8 cellular contexts compared by ENCODE assay signal in genomic region chr19:18304194-18304495, GRCh38. TPM values are rescaled to one million over a fixed set of nuclear protein-coding genes. Genes with fewer than 3 reads are reported as not detected.
A peak's percentile ranks its signal among the peaks of the same experiment; 100 is the strongest.
DNase-seq lines count a peak whose midpoint lies in the region; ATAC-seq, FAIRE-seq and TF ChIP-seq lines count a peak whose summit lies in the region.

No MANE protein-coding gene starts in this region.

- dilution Hi-C loops in endothelial cell of umbilical vein (cut with MboI; ENCODE audit: extremely low pct_ligation_motif_present, low sequenced_read_pairs), result no loop called here

- BruUV-seq in endothelial cell of umbilical vein (replicated peaks; lab: Mats Ljungman, UMichigan), result no TSS peak

- in situ Hi-C loops in GM13976 (cut with MboI; ENCODE audit: low sequenced_read_pairs, unreplicated experiment), result no loop called here

- CTCF ChIA-PET in endothelial cell of umbilical vein (lab: Charles Lee), result interaction anchor here (1.0 to 2.1 kb wide), 12 partner anchors 11 to 191 kb away, joined by 3 to 39 read pairs (median 6); partner anchors contain the start of genes GDF15 and LSM4

- peak overlapping the region; percentile 46 for H2AFZ ChIP-seq in endothelial cell of umbilical vein (ENCODE audit: low read depth, low read length)

- H3K9me1 ChIP-seq in endothelial cell of umbilical vein (replicated peaks; ENCODE audit: control insufficient read depth, extremely low read depth, insufficient read depth, low read length), result no peaks in the 10 kb centered on the region

- no peak for TF ChIP-seq POLR2A in endothelial cell of umbilical vein (IDR thresholded peaks at IDR 0.05; ENCODE audit: low read depth, low read length)

- peaks cover 0 to 2% of the 10 kb centered on the region in 2 experiments for H3K36me3 ChIP-seq in endothelial cell of umbilical vein (ENCODE audit: control insufficient read depth in 2 of 2, extremely low read depth in 1 of 2, insufficient read depth in 2 of 2, low read length in 2 of 2)

- ATAC-seq in HG03159 (IDR thresholded peaks at IDR 0.05; ENCODE audit: unreplicated experiment), result no peak
- ATAC-seq in HG03354 (IDR thresholded peaks at IDR 0.05; ENCODE audit: poor library complexity, severe bottlenecking, unreplicated experiment), result no peak
- no peak for ATAC-seq in GM18861 (IDR thresholded peaks at IDR 0.05; ENCODE audit: unreplicated experiment)
- no peak for ATAC-seq in HG02623 (IDR thresholded peaks at IDR 0.05; ENCODE audit: unreplicated experiment)

- no peaks in the 10 kb centered on the region for H3K9me3 ChIP-seq in endothelial cell of umbilical vein (replicated peaks; ENCODE audit: control insufficient read depth, insufficient read depth, low read length)

- no peak overlapping the region for H3K4me2 ChIP-seq in endothelial cell of umbilical vein (ENCODE audit: insufficient read depth, low read length)

- peaks cover 21% of the 10 kb centered on the region for H3K4me1 ChIP-seq in endothelial cell of umbilical vein (ENCODE audit: control insufficient read depth, extremely low read depth, insufficient read depth, low read length)

- no peaks in the 10 kb centered on the region for H3K27me3 ChIP-seq in endothelial cell of umbilical vein (ENCODE audit: control insufficient read depth in 2 of 2, insufficient read depth in 2 of 2, low read length in 2 of 2)

- H3K4me3 ChIP-seq in endothelial cell of umbilical vein (replicated peaks in 1 of 3; ENCODE audit: insufficient read depth in 1 of 3, low read depth in 1 of 3, low read length in 3 of 3), result no peak overlapping the region

- H3K9ac ChIP-seq in endothelial cell of umbilical vein (replicated peaks; ENCODE audit: extremely low read depth, insufficient read depth, low read length), result peak overlapping the region; percentile 13

- H4K20me1 ChIP-seq in endothelial cell of umbilical vein (replicated peaks; ENCODE audit: control insufficient read depth, extremely low read depth, insufficient read depth, low read length), result no peaks in the 10 kb centered on the region

- TF ChIP-seq CTCF in GM13976 (IDR thresholded peaks at IDR 0.05; ENCODE audit: borderline replicate concordance, control extremely low read depth, extremely low read depth, insufficient read depth, missing control alignments) (no peak), endothelial cell of umbilical vein (IDR thresholded peaks at IDR 0.05; ENCODE audit: extremely low read depth in 1 of 2, insufficient read depth in 1 of 2, low read depth in 1 of 2, low read length in 2 of 2) (no peak)

- H3K79me2 ChIP-seq in endothelial cell of umbilical vein (ENCODE audit: control insufficient read depth, insufficient read depth, low read length), result no peaks in the 10 kb centered on the region

- DNase-seq in GM13976 (ENCODE audit: low spot score), result peak; percentile 48
- DNase-seq in RPMI8226, result peak; percentile 50
- DNase-seq in endothelial cell of umbilical vein (ENCODE audit: low read depth, low spot score), result no peak
- DNase-seq in pons (ENCODE audit: low spot score), result peak; percentile 34

- peak overlapping the region; percentile 98 for H3K27ac ChIP-seq in endothelial cell of umbilical vein (ENCODE audit: insufficient read depth, low read depth, low read length)

- POLR2A ChIA-PET in endothelial cell of umbilical vein (lab: Charles Lee), result interaction anchor here (0.5 to 5.3 kb wide), 7 partner anchors 11 to 82 kb away, joined by 3 to 73 read pairs (median 5); partner anchors contain the start of genes GDF15, JUND and LSM4

- FAIRE-seq in endothelial cell of umbilical vein (lab: Jason Lieb, UNC), result no peak

- intact Hi-C loops in endothelial cell of umbilical vein (cut with micrococcal nuclease), result loop anchor here (1.0 kb wide), 3 partner anchors 12 to 22 kb away; no protein-coding TSS in a partner anchor

TF ChIP-seq in endothelial cell of umbilical vein, 7 proteins besides CTCF, POLR2A, EP300 and RAD21:
- no peak for TF ChIP-seq JUN (IDR thresholded peaks at IDR 0.05; ENCODE audit: borderline replicate concordance, insufficient read depth, insufficient read length, low read depth)
- no peak for TF ChIP-seq MYC (IDR thresholded peaks at IDR 0.05; ENCODE audit: low read depth, low read length)
- TF ChIP-seq FOS (IDR thresholded peaks at IDR 0.05; ENCODE audit: borderline replicate concordance, insufficient read depth, low read length), result no peak
- TF ChIP-seq GATA2 (IDR thresholded peaks at IDR 0.05; ENCODE audit: insufficient read depth, insufficient read length, low read depth, low read length), result no peak
- no peak for TF ChIP-seq MAX (IDR thresholded peaks at IDR 0.05; ENCODE audit: insufficient read depth, insufficient read length)
- no peak for TF ChIP-seq EZH2 (IDR thresholded peaks at IDR 0.05; ENCODE audit: borderline replicate concordance, low read depth, low read length, severe bottlenecking)
- no peak for TF ChIP-seq POLR2AphosphoS5 (IDR thresholded peaks at IDR 0.05; ENCODE audit: insufficient read depth, low read depth, low read length)

RNA-seq across cellular contexts. Expression of gene LSM4, which starts 18.7 kb away (rescaled TPM):
- total RNA-seq in endothelial cell of umbilical vein, result 103 and 118 TPM in 2 replicates
- 105 and 119 TPM in 2 replicates for polyA plus RNA-seq in endothelial cell of umbilical vein
- polyA plus RNA-seq in endothelial cell of umbilical vein (2011; cell fraction: cytosol; rRNA removed), result 78.6 and 101 TPM in 2 replicates
- polyA plus RNA-seq in endothelial cell of umbilical vein (2011; cell fraction: nucleus; rRNA removed), result 33.1 and 38.8 TPM in 2 replicates
- polyA plus RNA-seq in endothelial cell of umbilical vein (2012), result 75.9 and 93.7 TPM in 2 replicates
- polyA minus RNA-seq in endothelial cell of umbilical vein, result 32.9 and 37.8 TPM in 2 replicates
- 84.7 TPM for polyA minus RNA-seq in endothelial cell of umbilical vein (2011; cell fraction: cytosol; rRNA and poly(A)+ RNA removed)
- polyA minus RNA-seq in endothelial cell of umbilical vein (2011; cell fraction: nucleus; rRNA and poly(A)+ RNA removed), result 5.8 and 7.3 TPM in 2 replicates

RNA-seq across cellular contexts. Expression of gene JUND, which starts 22.7 kb away (rescaled TPM):
- 130 and 137 TPM in 2 replicates for total RNA-seq in endothelial cell of umbilical vein
- polyA plus RNA-seq in endothelial cell of umbilical vein, result 91.4 and 134 TPM in 2 replicates
- 58.3 and 136 TPM in 2 replicates for polyA plus RNA-seq in endothelial cell of umbilical vein (2011; cell fraction: cytosol; rRNA removed)
- 50.7 and 62.6 TPM in 2 replicates for polyA plus RNA-seq in endothelial cell of umbilical vein (2011; cell fraction: nucleus; rRNA removed)
- polyA plus RNA-seq in endothelial cell of umbilical vein (2012), result 30.6 and 63.7 TPM in 2 replicates
- 77.5 and 83.7 TPM in 2 replicates for polyA minus RNA-seq in endothelial cell of umbilical vein
- polyA minus RNA-seq in endothelial cell of umbilical vein (2011; cell fraction: cytosol; rRNA and poly(A)+ RNA removed), result 217 TPM
- polyA minus RNA-seq in endothelial cell of umbilical vein (2011; cell fraction: nucleus; rRNA and poly(A)+ RNA removed), result 49.7 and 109 TPM in 2 replicates

RNA-seq across cellular contexts. Expression of gene IQCN, which starts 29.9 kb away (rescaled TPM):
- 2.2 and 3.0 TPM in 2 replicates for total RNA-seq in endothelial cell of umbilical vein
- polyA plus RNA-seq in endothelial cell of umbilical vein, result 1.5 and 2.1 TPM in 2 replicates
- polyA plus RNA-seq in endothelial cell of umbilical vein (2011; cell fraction: cytosol; rRNA removed), result 0.31 and 0.68 TPM in 2 replicates
- 5.8 and 9.5 TPM in 2 replicates for polyA plus RNA-seq in endothelial cell of umbilical vein (2011; cell fraction: nucleus; rRNA removed)
- 0.27 and 0.31 TPM in 2 replicates for polyA plus RNA-seq in endothelial cell of umbilical vein (2012)
- polyA minus RNA-seq in endothelial cell of umbilical vein, result 2.5 and 3.3 TPM in 2 replicates
- 0.20 TPM for polyA minus RNA-seq in endothelial cell of umbilical vein (2011; cell fraction: cytosol; rRNA and poly(A)+ RNA removed)
- polyA minus RNA-seq in endothelial cell of umbilical vein (2011; cell fraction: nucleus; rRNA and poly(A)+ RNA removed), result 4.6 and 5.6 TPM in 2 replicates

RNA-seq across cellular contexts. Expression of gene PGPEP1, which starts 36.3 kb away (rescaled TPM):
- total RNA-seq in endothelial cell of umbilical vein, result 27.2 and 30.5 TPM in 2 replicates
- polyA plus RNA-seq in endothelial cell of umbilical vein, result 9.9 and 13.2 TPM in 2 replicates
- 9.3 and 10.7 TPM in 2 replicates for polyA plus RNA-seq in endothelial cell of umbilical vein (2011; cell fraction: cytosol; rRNA removed)
- polyA plus RNA-seq in endothelial cell of umbilical vein (2011; cell fraction: nucleus; rRNA removed), result 19.9 and 23.0 TPM in 2 replicates
- polyA plus RNA-seq in endothelial cell of umbilical vein (2012), result 9.4 and 9.8 TPM in 2 replicates
- 37.1 and 47.2 TPM in 2 replicates for polyA minus RNA-seq in endothelial cell of umbilical vein
- polyA minus RNA-seq in endothelial cell of umbilical vein (2011; cell fraction: cytosol; rRNA and poly(A)+ RNA removed), result 5.9 TPM
- 8.6 TPM in 2 replicates for polyA minus RNA-seq in endothelial cell of umbilical vein (2011; cell fraction: nucleus; rRNA and poly(A)+ RNA removed)
